ENCODE assay signal across 29 cellular contexts in genomic region chr1:34149501-34149900, GRCh38. TPM values are rescaled to one million over a fixed set of nuclear protein-coding genes. Genes with fewer than 3 reads are reported as not detected.
"Had no signal": no experiment of that assay in that cellular context is flagged by ENCODE, and none has a peak within 500 bp of the region (broad histone marks: within the 10 kb centered on the region; RNA-seq: fewer than 3 reads in every experiment).

No MANE protein-coding gene starts in this region.

- H3K4me1 ChIP-seq: adrenal gland, ascending aorta, colonic mucosa, heart right ventricle, left ventricle myocardium inferior, sigmoid colon, stomach, testis had no signal

- ATAC-seq: activated T-cell treated with anti-CD3 and anti-CD28 coated beads, Interleukin-2, amount 50 U/mL, for 4 hours; heart right ventricle; stimulated activated memory B cell treated with anti-CD40 and anti-IgM and Interleukin-4, amounts not matched to agents 10 μg/mL and 1 μg/mL and 100 μg/mL, for 72 hours had no signal

- H3K36me3 ChIP-seq: adrenal gland, ascending aorta, colonic mucosa, heart right ventricle, left ventricle myocardium inferior, sigmoid colon, stomach had no signal

- H3K9me3 ChIP-seq: adrenal gland, ascending aorta, colonic mucosa, heart right ventricle, left ventricle myocardium inferior, sigmoid colon, stomach, testis had no signal

- H3K4me1 Mint-ChIP-seq: nephron; stimulated activated memory B cell treated with anti-CD40 and anti-IgM and Interleukin-4, amounts not matched to agents 10 μg/mL and 1 μg/mL and 100 μg/mL, for 72 hours had no signal

- H3K4me2 ChIP-seq: smooth muscle cell had no signal

- H3K36me3 Mint-ChIP-seq: activated naive CD8-positive, alpha-beta T cell; stimulated activated memory B cell treated with anti-CD40 and anti-IgM and Interleukin-4, amounts not matched to agents 10 μg/mL and 1 μg/mL and 100 μg/mL, for 72 hours had no signal

- H3K4me3 ChIP-seq: adrenal gland, ascending aorta, colonic mucosa, heart right ventricle, left ventricle myocardium inferior, sigmoid colon, smooth muscle cell, stomach, testis had no signal

- H3K9me3 Mint-ChIP-seq: activated T-cell treated with anti-CD3 and anti-CD28 coated beads, Interleukin-2, amount 50 U/mL, for 4 hours; activated T-helper 2 cell treated with anti-CD3 and anti-CD28 coated beads, Interferon-gamma antibody, Interleukin-2, Interleukin-4, amounts not matched to agents 10 μg/mL and 5 μg/mL and 100 μg/mL, durations not matched to agents 14 hours and 24 hours and 36 hours; nephron; stimulated activated memory B cell treated with anti-CD40 and anti-IgM and Interleukin-4, amounts not matched to agents 10 μg/mL and 1 μg/mL and 100 μg/mL, for 72 hours; T-helper 1 cell treated with Interleukin-12 subunit alpha and Interleukin-12 subunit beta and Interleukin-4 antibody, amounts not matched to agents 30 μg/mL and 1 μg/mL, for 36 hours had no signal

- H3K27ac Mint-ChIP-seq: activated naive CD8-positive, alpha-beta T cell; activated T-helper 2 cell treated with anti-CD3 and anti-CD28 coated beads, Interferon-gamma antibody, Interleukin-2, Interleukin-4, amounts not matched to agents 10 μg/mL and 5 μg/mL and 100 μg/mL, durations not matched to agents 14 hours and 24 hours and 36 hours; nephron; stimulated activated memory B cell treated with anti-CD40 and anti-IgM and Interleukin-4, amounts not matched to agents 10 μg/mL and 1 μg/mL and 100 μg/mL, for 72 hours; T-helper 1 cell treated with Interleukin-12 subunit alpha and Interleukin-12 subunit beta and Interleukin-4 antibody, amounts not matched to agents 30 μg/mL and 1 μg/mL, for 36 hours had no signal

- H3K27me3 ChIP-seq: adrenal gland, ascending aorta, colonic mucosa, sigmoid colon, testis had no signal

- H3K27ac ChIP-seq: adrenal gland, ascending aorta, colonic mucosa, heart right ventricle, left ventricle myocardium inferior, sigmoid colon, stomach, testis had no signal

- H3K4me3 Mint-ChIP-seq: activated naive CD8-positive, alpha-beta T cell; activated T-cell treated with anti-CD3 and anti-CD28 coated beads, Interleukin-2, amount 50 U/mL, for 4 hours; nephron; stimulated activated memory B cell treated with anti-CD40 and anti-IgM and Interleukin-4, amounts not matched to agents 10 μg/mL and 1 μg/mL and 100 μg/mL, for 72 hours; T-helper 1 cell treated with Interleukin-12 subunit alpha and Interleukin-12 subunit beta and Interleukin-4 antibody, amounts not matched to agents 30 μg/mL and 1 μg/mL, for 36 hours had no signal

- DNase-seq: activated CD4-positive, alpha-beta T cell treated with anti-CD3 and anti-CD28 coated beads for 4 hours; activated CD4-positive, alpha-beta T cell treated with anti-CD3 and anti-CD28 coated beads, Interleukin-2, amount 50 U/mL, for 48 hours; activated CD4-positive, CD25-positive, alpha-beta regulatory T cell; activated CD8-positive, alpha-beta memory T cell treated with anti-CD3 and anti-CD28 coated beads, Interleukin-2, amount 50 U/mL, for 48 hours; activated naive CD4-positive, alpha-beta T cell; activated T-cell treated with anti-CD3 and anti-CD28 coated beads, Interleukin-2, amount 50 U/mL, for 4 hours; adrenal gland; colonic mucosa; erythroblast; foreskin fibroblast; heart right ventricle; left ventricle myocardium inferior; occipital lobe; sigmoid colon; stimulated activated CD4-positive, alpha-beta T cell treated with anti-CD3 and anti-CD28 coated beads, Interleukin-15, amount 100 ng/mL, for 24 hours; stomach; T1000; testis; trophoblast cell had no signal

RNA-seq across cellular contexts. Expression of gene CSMD2, which starts 15.5 kb away (rescaled TPM):
- total RNA-seq: activated CD8-positive, alpha-beta memory T cell treated with anti-CD3 and anti-CD28 coated beads for 36 hours; activated T-cell treated with anti-CD3 and anti-CD28 coated beads, Interleukin-2, amount 50 U/mL, for 4 hours; activated T-helper 2 cell treated with anti-CD3 and anti-CD28 coated beads, Interferon-gamma antibody, Interleukin-2, Interleukin-4, amounts not matched to agents 10 μg/mL and 5 μg/mL and 100 μg/mL, durations not matched to agents 14 hours and 24 hours and 36 hours; myocyte had no signal

RNA-seq across cellular contexts. Expression of gene C1orf94, which starts 27.2 kb away (rescaled TPM):
- total RNA-seq: activated CD8-positive, alpha-beta memory T cell treated with anti-CD3 and anti-CD28 coated beads for 36 hours; activated T-cell treated with anti-CD3 and anti-CD28 coated beads, Interleukin-2, amount 50 U/mL, for 4 hours; activated T-helper 2 cell treated with anti-CD3 and anti-CD28 coated beads, Interferon-gamma antibody, Interleukin-2, Interleukin-4, amounts not matched to agents 10 μg/mL and 5 μg/mL and 100 μg/mL, durations not matched to agents 14 hours and 24 hours and 36 hours; ascending aorta; colonic mucosa; left ventricle myocardium inferior; lung microvascular endothelial cell; myocyte; sigmoid colon; smooth muscle cell; stomach had no signal
- polyA plus RNA-seq: sigmoid colon, smooth muscle cell, stomach had no signal
